In genomic region chr19:19488875-19489690, GRCh38 we compare ENCODE assay signal across 8 cellular contexts.
DNase-seq lines count a peak whose midpoint lies in the region; ATAC-seq and TF ChIP-seq lines count a peak whose summit lies in the region.

No MANE protein-coding gene starts in this region.

- 0 out of 2 replicates have a peak, but pooled peaks cover 8% of the 10 kb centered on the region for H3F3A ChIP-seq in OCI-LY1 (ENCODE audit: insufficient read depth, low read length)

- H3K27ac ChIP-seq in OCI-LY1 (ENCODE audit: low read depth, low read length, poor library complexity, severe bottlenecking), result peak overlapping the region; percentile 98
- peak overlapping the region; percentile 62 to 83 for H3K27ac ChIP-seq in mucosa of rectum (ENCODE audit: low read depth in 2 of 2, low read length in 2 of 2)

- H3K79me2 ChIP-seq in OCI-LY1 (ENCODE audit: insufficient read depth, low read length), result peaks cover 6% of the 10 kb centered on the region; the same call in 1 of the 2 replicates

- peak; percentile 53 for DNase-seq in DMS 273 (lab: John Stamatoyannopoulos, UW; ENCODE audit: unreplicated experiment)
- no peak for DNase-seq in DMS 273 treated with DMSO at 0.1 percent for 48 hours (lab: John Stamatoyannopoulos, UW)
- peak; percentile 74 for DNase-seq in activated T-cell treated with anti-CD3 and anti-CD28 coated beads for 24 hours (ENCODE audit: low read depth)
- peak; percentile 82 for DNase-seq in epithelial cell of esophagus (ENCODE audit: low read depth)
- DNase-seq in stimulated activated CD8-positive, alpha-beta memory T cell treated with anti-CD3 and anti-CD28 coated beads, Interleukin-4, amount 100 ng/mL, for 24 hours (ENCODE audit: low read depth), result peak; percentile 68

- no peak overlapping the region for H2AFZ ChIP-seq in OCI-LY1 (ENCODE audit: low read length)

- H3K27me3 ChIP-seq in OCI-LY1 (ENCODE audit: insufficient read depth, low read length) (no peaks in the 10 kb centered on the region), mucosa of rectum (ENCODE audit: control insufficient read depth in 2 of 2, insufficient read depth in 2 of 2, low read length in 2 of 2) (no peaks in the 10 kb centered on the region)

- no peaks in the 10 kb centered on the region for H3K9me3 ChIP-seq in OCI-LY1 (ENCODE audit: low read length)
- H3K9me3 ChIP-seq in mucosa of rectum (ENCODE audit: control insufficient read depth in 2 of 2, low read length in 2 of 2), result no peaks in the 10 kb centered on the region

- H3K9ac ChIP-seq in OCI-LY1 (ENCODE audit: low read length) (peak overlapping the region; percentile 66), mucosa of rectum (ENCODE audit: low read depth in 1 of 2, low read length in 2 of 2) (peak overlapping the region; percentile 36 to 41)

- no peaks in the 10 kb centered on the region for H4K20me1 ChIP-seq in OCI-LY1 (ENCODE audit: insufficient read depth, low read length)

- H3K36me3 ChIP-seq in OCI-LY1 (ENCODE audit: insufficient read depth, low read length) (peaks cover 34% of the 10 kb centered on the region), mucosa of rectum (ENCODE audit: control insufficient read depth in 2 of 2, insufficient read depth in 2 of 2, low read length in 2 of 2) (peaks cover 17 to 37% of the 10 kb centered on the region in 2 donors)

- H3K4me1 ChIP-seq in OCI-LY1 (ENCODE audit: insufficient read depth, low read length, severe bottlenecking) (peaks cover 63% of the 10 kb centered on the region), mucosa of rectum (ENCODE audit: control insufficient read depth in 2 of 2, insufficient read depth in 2 of 2, low read length in 2 of 2) (peaks cover 31 to 34% of the 10 kb centered on the region in 2 donors)

- H3K4me2 ChIP-seq in OCI-LY1 (ENCODE audit: low read length), result peak overlapping the region; percentile 52

- TF ChIP-seq CTCF in OCI-LY1 (IDR thresholded peaks at IDR 0.05; ENCODE audit: low read length) (no peak), epithelial cell of esophagus (IDR thresholded peaks at IDR 0.05; ENCODE audit: insufficient read depth, low read depth, low read length, missing control alignments) (no peak)

- H3K4me3 ChIP-seq in OCI-LY1 (ENCODE audit: low read depth, low read length, poor library complexity, severe bottlenecking) (peak overlapping the region; percentile 39), epithelial cell of esophagus (ENCODE audit: low read length) (no peak overlapping the region), mucosa of rectum (ENCODE audit: low read length in 2 of 2) (peak overlapping the region; percentile 44 to 63)

- no peaks in the 10 kb centered on the region for H3K9me2 ChIP-seq in OCI-LY1 (ENCODE audit: low read depth, low read length)

- peak; percentile 51 for ATAC-seq in HG03097 (IDR thresholded peaks at IDR 0.05; ENCODE audit: low FRiP score, unreplicated experiment)
